17 cellular contexts compared by ENCODE assay signal in genomic region chr1:100532645-100533044, GRCh38. TPM values are rescaled to one million over a fixed set of nuclear protein-coding genes. Genes with fewer than 3 reads are reported as not detected.
DNase-seq lines count a peak whose midpoint lies in the region; ATAC-seq, FAIRE-seq and TF ChIP-seq lines count a peak whose summit lies in the region.
"Had no signal": no experiment of that assay in that cellular context is flagged by ENCODE, and none has a peak within 500 bp of the region (broad histone marks: within the 10 kb centered on the region; RNA-seq: fewer than 3 reads in every experiment).

No MANE protein-coding gene starts in this region.

- no peaks in the 10 kb centered on the region for H3K9me3 Mint-ChIP-seq in CD14-positive monocyte
- no peaks in the 10 kb centered on the region for H3K9me3 Mint-ChIP-seq in naive thymus-derived CD8-positive, alpha-beta T cell
- no peaks in the 10 kb centered on the region for H3K9me3 Mint-ChIP-seq in activated CD4-positive, alpha-beta memory T cell treated with anti-CD3 and anti-CD28 coated beads for 36 hours
- H3K9me3 Mint-ChIP-seq: H9 had no signal

- H3K27me3 Mint-ChIP-seq in CD14-positive monocyte (ENCODE audit: low read depth in 3 of 3), result peaks cover 0 to 7% (median 0%) of the 10 kb centered on the region in 3 donors
- H3K27me3 Mint-ChIP-seq in naive thymus-derived CD8-positive, alpha-beta T cell, result peaks cover 5 to 26% (median 6%) of the 10 kb centered on the region in 5 donors
- H3K27me3 Mint-ChIP-seq in activated CD4-positive, alpha-beta memory T cell treated with anti-CD3 and anti-CD28 coated beads for 36 hours, result peaks cover 25% of the 10 kb centered on the region

- no peaks in the 10 kb centered on the region for H3K36me3 Mint-ChIP-seq in CD14-positive monocyte
- no peaks in the 10 kb centered on the region for H3K36me3 Mint-ChIP-seq in naive thymus-derived CD8-positive, alpha-beta T cell
- H3K36me3 Mint-ChIP-seq in activated CD4-positive, alpha-beta memory T cell treated with anti-CD3 and anti-CD28 coated beads for 36 hours, result no peaks in the 10 kb centered on the region

- CTCF ChIA-PET in activated CD4-positive, alpha-beta memory T cell treated with anti-CD3 and anti-CD28 coated beads for 36 hours (lab: Charles Lee), result interaction anchor here (1.4 kb wide), 1 partner anchor 9 kb away, joined by 4 read pairs; no protein-coding TSS in a partner anchor

- peak overlapping the region; percentile 2 to 48 for H3K4me3 Mint-ChIP-seq in CD14-positive monocyte
- H3K4me3 Mint-ChIP-seq in naive thymus-derived CD8-positive, alpha-beta T cell, result peak overlapping the region in 6 of 10 donors; percentile 3 to 43 (median 16)
- no peak overlapping the region for H3K4me3 Mint-ChIP-seq in activated CD4-positive, alpha-beta memory T cell treated with anti-CD3 and anti-CD28 coated beads for 36 hours
- H3K4me3 Mint-ChIP-seq: H9 had no signal

- TF ChIP-seq CTCF in CD14-positive monocyte (IDR thresholded peaks at IDR 0.05), result no peak

- POLR2A ChIA-PET in naive thymus-derived CD8-positive, alpha-beta T cell (lab: Charles Lee), result interaction anchor here (1.3 kb wide), 1 partner anchor 8 kb away, joined by 3 read pairs; no protein-coding TSS in a partner anchor
- POLR2A ChIA-PET in activated CD4-positive, alpha-beta memory T cell treated with anti-CD3 and anti-CD28 coated beads for 36 hours (lab: Charles Lee), result no interaction called here

- peak; percentile 93 for FAIRE-seq in GM12891 (lab: Jason Lieb, UNC)
- FAIRE-seq: G401.6 had no signal

- ATAC-seq in naive thymus-derived CD8-positive, alpha-beta T cell, result no peak

- H3K27ac Mint-ChIP-seq in CD14-positive monocyte, result peak overlapping the region; percentile 58 to 92 (median 85)
- H3K27ac Mint-ChIP-seq in naive thymus-derived CD8-positive, alpha-beta T cell, result peak overlapping the region in 4 of 10 donors; percentile 11 to 41 (median 23)
- no peak overlapping the region for H3K27ac Mint-ChIP-seq in activated CD4-positive, alpha-beta memory T cell treated with anti-CD3 and anti-CD28 coated beads for 36 hours
- H3K27ac Mint-ChIP-seq: H9 had no signal

- no peak for TF ChIP-seq POLR2A in GM12891 (IDR thresholded peaks at IDR 0.05; ENCODE audit: low read depth, low read length)

- intact Hi-C loops in CD14-positive monocyte (cut with micrococcal nuclease), result no loop called here
- intact Hi-C loops in activated CD4-positive, alpha-beta memory T cell treated with anti-CD3 and anti-CD28 coated beads for 36 hours (cut with micrococcal nuclease), result loop anchor here (10.0 kb wide), 1 partner anchor 178 kb away; the partner anchor contains the start of gene CDC14A

- no peak for DNase-seq in CD14-positive monocyte (ENCODE audit: low spot score)
- no peak for DNase-seq in GM12891 (ENCODE audit: insufficient read length, low spot score)
- peak; percentile 12 for DNase-seq in HT-29 (ENCODE audit: low spot score)
- DNase-seq in naive thymus-derived CD8-positive, alpha-beta T cell, result no peak
- no peak for DNase-seq in NCI-H187 (lab: John Stamatoyannopoulos, UW)
- no peak for DNase-seq in MV-4-11 (lab: John Stamatoyannopoulos, UW)
- no peak for DNase-seq in activated CD4-positive, alpha-beta memory T cell treated with anti-CD3 and anti-CD28 coated beads for 36 hours
- DNase-seq: DND-41, H9, NCI-H1105 treated with DMSO at 0.1 percent for 48 hours, NCI-H1694, NCI-H510A treated with DMSO at 0.1 percent for 48 hours, NCI-H774, OCI-M1, SHP77 treated with DMSO at 0.1 percent for 48 hours, SK-N-SH had no signal

- H3K4me1 Mint-ChIP-seq in CD14-positive monocyte, result peaks cover 83% of the 10 kb centered on the region
- peaks cover 17 to 38% (median 37%) of the 10 kb centered on the region in 4 donors for H3K4me1 Mint-ChIP-seq in naive thymus-derived CD8-positive, alpha-beta T cell
- H3K4me1 Mint-ChIP-seq in activated CD4-positive, alpha-beta memory T cell treated with anti-CD3 and anti-CD28 coated beads for 36 hours (ENCODE audit: low read depth), result peaks cover 42% of the 10 kb centered on the region

TF ChIP-seq in GM12891, 5 proteins besides CTCF, POLR2A, EP300 and RAD21:
- TF ChIP-seq TAF1 (IDR thresholded peaks at IDR 0.05; ENCODE audit: low read depth, low read length) (no peak), POLR2AphosphoS5 (IDR thresholded peaks at IDR 0.05; ENCODE audit: low read depth, low read length) (no peak), PAX5 (IDR thresholded peaks at IDR 0.05; ENCODE audit: insufficient read depth, low read length, severe bottlenecking) (no peak), SPI1 (IDR thresholded peaks at IDR 0.05; ENCODE audit: low read depth, low read length) (peak; percentile 21; the same call in 1 of the 2 replicates), POU2F2 (IDR thresholded peaks at IDR 0.05; ENCODE audit: low read depth, low read length) (peak; percentile 18; the same call in 1 of the 2 replicates)

RNA-seq across cellular contexts. Expression of gene GPR88, which starts 5.3 kb away (rescaled TPM):
- under 1 TPM; 0.09 TPM for polyA plus RNA-seq in CD14-positive monocyte
- polyA plus RNA-seq in GM12891 (2012; ENCODE audit: low read depth, missing spikeins), result not detected
- not detected in 2 replicates for total RNA-seq in HT-29 (2014; rRNA removed; shearing (Covaris generic))
- under 1 TPM in 1 of 2 experiments, not detected in 1; 0.16 TPM for total RNA-seq in naive thymus-derived CD8-positive, alpha-beta T cell
- polyA plus RNA-seq in naive thymus-derived CD8-positive, alpha-beta T cell, result not detected
- not detected for total RNA-seq in activated CD4-positive, alpha-beta memory T cell treated with anti-CD3 and anti-CD28 coated beads for 36 hours
- total RNA-seq: H9 had no signal
